In genomic region chr9:131406567-131407436, GRCh38 we compare ENCODE assay signal across 1 cellular context.
TF ChIP-seq lines count a peak whose summit lies in the region.

No MANE protein-coding gene starts in this region.

TF ChIP-seq in HEK293, 187 proteins besides CTCF, POLR2A, EP300 and RAD21 (continued from another document):
- no peak for TF ChIP-seq ZSCAN5A (tag by site-specific recombination; IDR thresholded peaks at IDR 0.05)
- TF ChIP-seq ZNF510 (tag by site-specific recombination; IDR thresholded peaks at IDR 0.05; ENCODE audit: insufficient replicate concordance): no peak
- peak; percentile 92; the same call in 1 of the 2 replicates for TF ChIP-seq ZNF600 (tag by site-specific recombination; IDR thresholded peaks at IDR 0.05)
- TF ChIP-seq ZNF777 (tag by site-specific recombination; IDR thresholded peaks at IDR 0.05; ENCODE audit: borderline replicate concordance): no peak
- no peak for TF ChIP-seq ZSCAN18 (tag by site-specific recombination; IDR thresholded peaks at IDR 0.05)
- 0 out of 2 replicates have a peak, but pooled peaks have one; percentile 55 for TF ChIP-seq ZNF664 (tag by site-specific recombination; IDR thresholded peaks at IDR 0.05)
- TF ChIP-seq ZNF391 (tag by site-specific recombination; IDR thresholded peaks at IDR 0.05; ENCODE audit: borderline replicate concordance, low read depth): peak; percentile 30; the same call in 1 of the 2 replicates
- TF ChIP-seq ZNF449 (tag by site-specific recombination; IDR thresholded peaks at IDR 0.05): no peak
- TF ChIP-seq ZNF580 (tag by site-specific recombination; IDR thresholded peaks at IDR 0.05): no peak
- no peak for TF ChIP-seq ZNF341 (tag by site-specific recombination; IDR thresholded peaks at IDR 0.05; ENCODE audit: low read depth)
- no peak for TF ChIP-seq ZNF560 (tag by site-specific recombination; IDR thresholded peaks at IDR 0.05; ENCODE audit: borderline replicate concordance)
- no peak for TF ChIP-seq IKZF3 (tag by site-specific recombination; IDR thresholded peaks at IDR 0.05)
- no peak for TF ChIP-seq ZNF16 (tag by site-specific recombination; IDR thresholded peaks at IDR 0.05; ENCODE audit: low read depth)
- TF ChIP-seq ZNF654 (tag by site-specific recombination; IDR thresholded peaks at IDR 0.05; ENCODE audit: low read depth): no peak
- peak; percentile 40; the same call in 1 of the 2 replicates for TF ChIP-seq KLF1 (tag by site-specific recombination; IDR thresholded peaks at IDR 0.05)
- TF ChIP-seq ZFHX2 (tag by site-specific recombination; conservative IDR thresholded peaks at IDR 0.05): 0 out of 2 replicates have a peak, but pooled peaks have one; percentile 18
- peak; percentile 59; the same call in 1 of the 2 replicates for TF ChIP-seq EGR2 (tag by site-specific recombination; IDR thresholded peaks at IDR 0.05; ENCODE audit: low read depth)
- no peak for TF ChIP-seq ZNF433 (tag by site-specific recombination; IDR thresholded peaks at IDR 0.05; ENCODE audit: low read depth)
- peak; percentile 86 for TF ChIP-seq HIC1 (tag by site-specific recombination; IDR thresholded peaks at IDR 0.05)
- no peak for TF ChIP-seq ZNF146 (tag by site-specific recombination; IDR thresholded peaks at IDR 0.05)
- TF ChIP-seq ZNF707 (tag by site-specific recombination; IDR thresholded peaks at IDR 0.05): no peak
- TF ChIP-seq ZNF398 (tag by site-specific recombination; IDR thresholded peaks at IDR 0.05): 0 out of 2 replicates have a peak, but pooled peaks have one; percentile 24
- TF ChIP-seq ZNF629 (tag by site-specific recombination; IDR thresholded peaks at IDR 0.05): no peak
- TF ChIP-seq ZNF214 (tag by site-specific recombination; IDR thresholded peaks at IDR 0.05; ENCODE audit: borderline replicate concordance): no peak
- no peak for TF ChIP-seq ZNF366 (tag by site-specific recombination; conservative IDR thresholded peaks at IDR 0.05)
- peak; percentile 43 for TF ChIP-seq PATZ1 (tag by site-specific recombination; IDR thresholded peaks at IDR 0.05)
- TF ChIP-seq KLF17 (tag by site-specific recombination; IDR thresholded peaks at IDR 0.05): 0 out of 2 replicates have a peak, but pooled peaks have one; percentile 17
- TF ChIP-seq ZNF274 (IDR thresholded peaks at IDR 0.05; ENCODE audit: low read length): no peak
- no peak for TF ChIP-seq ZNF274 (tag by site-specific recombination; IDR thresholded peaks at IDR 0.05; ENCODE audit: borderline replicate concordance)
TF ChIP-seq in HEK293: peak in this region for 13.
